Comparison of ENCODE assay signal across 22 cellular contexts in the genomic region with DNA sequence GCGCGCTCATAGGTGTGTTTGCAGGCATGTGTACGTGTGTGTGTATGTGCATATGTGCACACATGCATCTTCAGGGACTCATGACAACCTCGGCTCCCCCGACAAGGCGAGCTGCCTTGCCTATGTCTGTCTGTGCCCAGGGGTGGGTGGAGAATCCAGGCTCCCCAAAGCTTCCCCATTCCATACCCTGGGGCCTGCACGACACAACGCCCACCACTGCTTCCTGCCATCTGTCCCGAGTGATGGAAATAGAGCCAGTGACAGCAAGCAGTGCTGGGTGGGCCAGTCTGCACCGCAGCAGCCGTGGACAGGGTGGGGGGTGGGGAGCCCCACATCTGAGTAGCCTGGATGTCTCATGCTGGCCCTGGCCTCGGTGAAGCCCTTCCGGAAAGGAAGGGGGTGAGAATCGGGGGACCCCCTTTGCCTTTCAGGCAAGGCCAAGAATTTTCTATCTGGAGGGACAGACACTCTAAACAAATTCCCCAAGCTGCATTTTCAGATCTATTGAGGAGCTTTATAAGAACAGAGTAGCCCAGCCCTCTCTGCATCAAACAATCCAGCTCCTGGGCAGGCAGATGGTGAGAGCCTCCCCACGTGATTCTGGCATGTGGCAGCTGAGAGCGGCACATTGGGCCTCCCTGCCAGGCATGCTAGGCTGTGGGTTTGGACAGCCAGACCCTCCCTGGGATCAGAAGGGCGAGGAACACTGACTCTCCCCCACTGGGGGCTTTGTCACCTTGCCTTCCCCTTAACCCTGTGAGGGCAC. TPM values are rescaled to one million over a fixed set of nuclear protein-coding genes. Genes with fewer than 3 reads are reported as not detected.
"Had no signal": no experiment of that assay in that cellular context is flagged by ENCODE, and none has a peak within 500 bp of the region (broad histone marks: within the 10 kb centered on the region; RNA-seq: fewer than 3 reads in every experiment).

No MANE protein-coding gene starts in this region.

- DNase-seq: activated B cell treated with CpG ODN at 0.5 μM for 24 hours; activated CD4-positive, alpha-beta T cell treated with anti-CD3 and anti-CD28 coated beads for 48 hours; activated CD8-positive, alpha-beta T cell treated with anti-CD3 and anti-CD28 coated beads for 36 hours; activated effector memory CD4-positive, alpha-beta T cell treated with Interleukin-2 at 50 U/mL for 16 hours; activated T-cell treated with anti-CD3 and anti-CD28 coated beads, Interleukin-2, amount 50 U/mL, for 4 hours; adrenal gland; central memory CD4-positive, alpha-beta T cell; effector CD4-positive, alpha-beta T cell; esophagus squamous epithelium; kidney; left lung; mammary epithelial cell; naive thymus-derived CD4-positive, alpha-beta T cell; stimulated activated CD4-positive, alpha-beta T cell treated with anti-CD3 and anti-CD28 coated beads, Interleukin-4, amount 100 ng/mL, for 24 hours; stimulated activated CD8-positive, alpha-beta memory T cell treated with anti-CD3 and anti-CD28 coated beads, Interleukin-4, amount 100 ng/mL, for 48 hours; stimulated activated naive CD8-positive, alpha-beta T cell treated with anti-CD3 and anti-CD28 coated beads, Interleukin-15, Interleukin-2, amounts not matched to agents 100 U/mL and 50 U/mL, for 24 hours; testis; upper lobe of right lung had no signal

- H3K27ac Mint-ChIP-seq: activated B cell treated with CpG ODN at 0.5 μM for 24 hours; activated CD8-positive, alpha-beta T cell treated with anti-CD3 and anti-CD28 coated beads for 36 hours; activated naive CD4-positive, alpha-beta T cell treated with anti-CD3 and anti-CD28 coated beads, Interleukin-2, amount 50 U/mL, for 24 hours; naive thymus-derived CD4-positive, alpha-beta T cell had no signal

- H3K9me3 Mint-ChIP-seq: activated B cell treated with CpG ODN at 0.5 μM for 24 hours; activated CD8-positive, alpha-beta T cell treated with anti-CD3 and anti-CD28 coated beads for 36 hours; activated naive CD4-positive, alpha-beta T cell treated with anti-CD3 and anti-CD28 coated beads, Interleukin-2, amount 50 U/mL, for 24 hours; activated T-cell treated with anti-CD3 and anti-CD28 coated beads, Interleukin-2, amount 50 U/mL, for 4 hours; naive thymus-derived CD4-positive, alpha-beta T cell had no signal

- H3K4me1 Mint-ChIP-seq: activated B cell treated with CpG ODN at 0.5 μM for 24 hours; activated naive CD4-positive, alpha-beta T cell treated with anti-CD3 and anti-CD28 coated beads, Interleukin-2, amount 50 U/mL, for 24 hours had no signal

- H3K36me3 Mint-ChIP-seq: activated naive CD4-positive, alpha-beta T cell treated with anti-CD3 and anti-CD28 coated beads, Interleukin-2, amount 50 U/mL, for 24 hours; naive thymus-derived CD4-positive, alpha-beta T cell had no signal

- H3K27ac ChIP-seq: adrenal gland, coronary artery, esophagus squamous epithelium, left lung, skin epidermis, testis, upper lobe of right lung had no signal

- H3K27me3 ChIP-seq: adrenal gland, testis had no signal

- H3K36me3 ChIP-seq: adrenal gland, esophagus squamous epithelium, left lung, upper lobe of right lung had no signal

- H3K4me3 ChIP-seq: adrenal gland, coronary artery, esophagus squamous epithelium, left lung, skin epidermis, testis, upper lobe of right lung had no signal

- ATAC-seq: activated CD8-positive, alpha-beta T cell treated with anti-CD3 and anti-CD28 coated beads for 36 hours; activated T-cell treated with anti-CD3 and anti-CD28 coated beads, Interleukin-2, amount 50 U/mL, for 4 hours; left lung; naive thymus-derived CD4-positive, alpha-beta T cell; stimulated activated naive CD8-positive, alpha-beta T cell treated with anti-CD3 and anti-CD28 coated beads, Interleukin-15, Interleukin-2, amounts not matched to agents 100 U/mL and 50 U/mL, for 24 hours; upper lobe of right lung had no signal

- H3K4me3 Mint-ChIP-seq: activated B cell treated with CpG ODN at 0.5 μM for 24 hours; activated CD8-positive, alpha-beta T cell treated with anti-CD3 and anti-CD28 coated beads for 36 hours; activated naive CD4-positive, alpha-beta T cell treated with anti-CD3 and anti-CD28 coated beads, Interleukin-2, amount 50 U/mL, for 24 hours; activated T-cell treated with anti-CD3 and anti-CD28 coated beads, Interleukin-2, amount 50 U/mL, for 4 hours; naive thymus-derived CD4-positive, alpha-beta T cell had no signal

- H3K4me1 ChIP-seq: adrenal gland, left lung, testis, upper lobe of right lung had no signal

- H3K9me3 ChIP-seq: adrenal gland, esophagus squamous epithelium, left lung, testis, upper lobe of right lung had no signal

- H3K27me3 Mint-ChIP-seq: activated CD8-positive, alpha-beta T cell treated with anti-CD3 and anti-CD28 coated beads for 36 hours had no signal

RNA-seq across cellular contexts. Expression of a gene that starts 4.9 kb away (rescaled TPM):
- total RNA-seq: activated B cell treated with CpG ODN at 0.5 μM for 24 hours; activated CD8-positive, alpha-beta T cell treated with anti-CD3 and anti-CD28 coated beads for 36 hours; activated T-cell treated with anti-CD3 and anti-CD28 coated beads, Interleukin-2, amount 50 U/mL, for 4 hours; T-helper 2 cell treated with Interferon-gamma antibody and Interleukin-4, amounts not matched to agents 100 ng/mL and 5 ng/mL, for 36 hours had no signal
